ENCODE assay signal across 21 cellular contexts in the genomic region with DNA sequence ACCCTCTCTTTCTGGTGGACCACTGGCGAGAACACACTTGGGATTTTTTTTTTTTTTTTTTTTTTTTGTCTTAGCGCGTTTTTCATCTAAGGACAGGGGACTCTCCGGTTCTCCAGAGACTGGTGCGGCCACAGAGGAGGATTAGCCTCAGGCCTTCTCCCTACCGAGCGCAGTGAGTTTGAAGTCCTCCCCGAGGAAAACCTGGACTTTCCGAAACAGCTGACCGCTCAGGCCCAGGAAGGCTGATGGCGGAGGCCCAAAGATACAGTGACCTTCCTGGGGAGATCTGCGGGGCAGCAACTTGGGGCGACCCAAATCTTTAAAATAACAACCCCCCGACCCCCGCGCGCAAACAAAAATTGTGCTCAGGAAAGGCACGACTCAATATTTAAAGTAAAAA. TPM values are rescaled to one million over a fixed set of nuclear protein-coding genes. Genes with fewer than 3 reads are reported as not detected.
A peak's percentile ranks its signal among the peaks of the same experiment; 100 is the strongest.
DNase-seq lines count a peak whose midpoint lies in the region; ATAC-seq and TF ChIP-seq lines count a peak whose summit lies in the region.
"Had no signal": no experiment of that assay in that cellular context is flagged by ENCODE, and none has a peak within 500 bp of the region (broad histone marks: within the 10 kb centered on the region; RNA-seq: fewer than 3 reads in every experiment).

No MANE protein-coding gene starts in this region.

- no peak for ATAC-seq in HG02642 (IDR thresholded peaks at IDR 0.05; ENCODE audit: poor library complexity, unreplicated experiment)
- ATAC-seq: natural killer cell, upper lobe of right lung had no signal

- H3K9me3 ChIP-seq in HUES64 (ENCODE audit: insufficient read depth, low read depth, low read length) (no peaks in the 10 kb centered on the region), esophagus muscularis mucosa (peaks cover 0 to 5% (median 0%) of the 10 kb centered on the region in 4 donors), sigmoid colon (no peaks in the 10 kb centered on the region)
- H3K9me3 ChIP-seq: upper lobe of right lung had no signal

- 51% methylated on average over 18 of the region's 18 CpGs for WGBS in HUES64
- WGBS in esophagus muscularis mucosa: 10% methylated on average over 18 of the region's 18 CpGs
- 22 to 23% methylated on average over 18 of the region's 18 CpGs for WGBS in sigmoid colon, 2 donors

- H3K9me3 Mint-ChIP-seq in activated CD4-positive, alpha-beta memory T cell treated with anti-CD3 and anti-CD28 coated beads for 36 hours: peaks cover 4% of the 10 kb centered on the region
- H3K9me3 Mint-ChIP-seq in activated CD4-positive, alpha-beta memory T cell treated with anti-CD3 and anti-CD28 coated beads, Interleukin-2, amount 10 ng/mL, durations not matched to agents 7 days and 5 days: peaks cover 2% of the 10 kb centered on the region
- H3K9me3 Mint-ChIP-seq in HFFc6: no peaks in the 10 kb centered on the region

- CTCF ChIA-PET in activated CD4-positive, alpha-beta memory T cell treated with anti-CD3 and anti-CD28 coated beads for 36 hours (lab: Charles Lee): no interaction called here
- CTCF ChIA-PET in activated CD4-positive, alpha-beta memory T cell treated with anti-CD3 and anti-CD28 coated beads, Interleukin-2, amount 10 ng/mL, durations not matched to agents 7 days and 5 days (lab: Charles Lee): interaction anchor here (0.7 kb wide), 1 partner anchor 13 kb away, joined by 3 read pairs; no protein-coding TSS in a partner anchor

- TF ChIP-seq CTCF in esophagus muscularis mucosa (IDR thresholded peaks at IDR 0.05) (no peak), sigmoid colon (IDR thresholded peaks at IDR 0.05) (no peak), HFFc6 (IDR thresholded peaks at IDR 0.05) (no peak), GM20000 (IDR thresholded peaks at IDR 0.05; ENCODE audit: extremely low read depth, missing control alignments) (no peak)

- peaks cover 19% of the 10 kb centered on the region for H3K4me1 Mint-ChIP-seq in activated CD4-positive, alpha-beta memory T cell treated with anti-CD3 and anti-CD28 coated beads for 36 hours (ENCODE audit: low read depth)
- peaks cover 16% of the 10 kb centered on the region for H3K4me1 Mint-ChIP-seq in activated CD4-positive, alpha-beta memory T cell treated with anti-CD3 and anti-CD28 coated beads, Interleukin-2, amount 10 ng/mL, durations not matched to agents 7 days and 5 days
- H3K4me1 Mint-ChIP-seq in HFFc6 (ENCODE audit: low read depth): peaks cover 24% of the 10 kb centered on the region

- H3K27me3 Mint-ChIP-seq in activated CD4-positive, alpha-beta memory T cell treated with anti-CD3 and anti-CD28 coated beads for 36 hours: peaks cover 85% of the 10 kb centered on the region
- peaks cover 94% of the 10 kb centered on the region for H3K27me3 Mint-ChIP-seq in activated CD4-positive, alpha-beta memory T cell treated with anti-CD3 and anti-CD28 coated beads, Interleukin-2, amount 10 ng/mL, durations not matched to agents 7 days and 5 days
- peaks cover 93% of the 10 kb centered on the region for H3K27me3 Mint-ChIP-seq in HFFc6 (ENCODE audit: insufficient read depth)

- no peak overlapping the region for H3K4me3 Mint-ChIP-seq in activated CD4-positive, alpha-beta memory T cell treated with anti-CD3 and anti-CD28 coated beads for 36 hours
- no peak overlapping the region for H3K4me3 Mint-ChIP-seq in activated CD4-positive, alpha-beta memory T cell treated with anti-CD3 and anti-CD28 coated beads, Interleukin-2, amount 10 ng/mL, durations not matched to agents 7 days and 5 days
- H3K4me3 Mint-ChIP-seq in HFFc6: no peak overlapping the region
- H3K4me3 Mint-ChIP-seq: activated naive CD4-positive, alpha-beta T cell treated with anti-CD3 and anti-CD28 coated beads, Interleukin-2, amount 10 ng/mL, durations not matched to agents 7 days and 5 days; natural killer cell had no signal

- intact Hi-C loops in activated CD4-positive, alpha-beta memory T cell treated with anti-CD3 and anti-CD28 coated beads for 36 hours (cut with micrococcal nuclease): no loop called here
- intact Hi-C loops in esophagus muscularis mucosa (cut with DNase I): no loop called here
- intact Hi-C loops in sigmoid colon (cut with DNase I): no loop called here

- H3K4me1 ChIP-seq in HUES64 (ENCODE audit: insufficient read depth, low read length): peaks cover 43% of the 10 kb centered on the region
- peaks cover 16 to 43% (median 32%) of the 10 kb centered on the region in 4 donors for H3K4me1 ChIP-seq in esophagus muscularis mucosa
- peaks cover 0 to 15% (median 3%) of the 10 kb centered on the region in 4 donors for H3K4me1 ChIP-seq in sigmoid colon
- H3K4me1 ChIP-seq: upper lobe of right lung had no signal

- peaks cover 98% of the 10 kb centered on the region for H3K27me3 ChIP-seq in HUES64 (ENCODE audit: insufficient read depth, low read length)
- H3K27me3 ChIP-seq in esophagus muscularis mucosa: peaks cover 0 to 100% (median 80%) of the 10 kb centered on the region in 4 donors
- peaks cover 5 to 42% (median 8%) of the 10 kb centered on the region in 3 donors for H3K27me3 ChIP-seq in sigmoid colon

- no peak overlapping the region for H3K9ac ChIP-seq in HUES64 (ENCODE audit: low read depth, low read length)
- H3K9ac ChIP-seq: BLaER1 treated with 17β-estradiol and CSF1 and Interleukin-3, amounts not matched to agents 10 nM and 100 nM had no signal

- H3K4me3 ChIP-seq in HUES64 (ENCODE audit: low read length): peak overlapping the region; percentile 14; the same call in 1 of the 2 replicates
- no peak overlapping the region for H3K4me3 ChIP-seq in esophagus muscularis mucosa
- peak overlapping the region in 2 of 4 donors; percentile 38 to 39 for H3K4me3 ChIP-seq in sigmoid colon
- H3K4me3 ChIP-seq: BLaER1 treated with 17β-estradiol and CSF1 and Interleukin-3, amounts not matched to agents 10 nM and 100 nM; upper lobe of right lung had no signal

- H3K36me3 ChIP-seq in HUES64 (ENCODE audit: insufficient read depth, low read length) (no peaks in the 10 kb centered on the region), esophagus muscularis mucosa (no peaks in the 10 kb centered on the region), sigmoid colon (no peaks in the 10 kb centered on the region)
- H3K36me3 ChIP-seq: BLaER1 treated with 17β-estradiol and CSF1 and Interleukin-3, amounts not matched to agents 10 nM and 100 nM; upper lobe of right lung had no signal

- no peak for DNase-seq in activated CD4-positive, alpha-beta memory T cell treated with anti-CD3 and anti-CD28 coated beads for 36 hours
- DNase-seq in activated CD4-positive, alpha-beta memory T cell treated with anti-CD3 and anti-CD28 coated beads, Interleukin-2, amount 10 ng/mL, durations not matched to agents 7 days and 5 days: no peak
- peak; percentile 89 for DNase-seq in esophagus muscularis mucosa (ENCODE audit: extremely low spot score)
- peak; percentile 48 for DNase-seq in sigmoid colon
- no peak for DNase-seq in HFFc6
- DNase-seq in GM20000 (ENCODE audit: low spot score): no peak
- DNase-seq: activated CD8-positive, alpha-beta memory T cell treated with anti-CD3 and anti-CD28 coated beads, Interleukin-2, amount 50 U/mL, for 4 hours; activated naive CD4-positive, alpha-beta T cell treated with anti-CD3 and anti-CD28 coated beads, Interleukin-2, amount 10 ng/mL, durations not matched to agents 7 days and 5 days; amygdala; GDM1; midbrain; natural killer cell; NCI-H1092 treated with DMSO at 0.1 percent for 48 hours; NCI-H187 treated with DMSO at 0.1 percent for 48 hours; stimulated activated CD4-positive, alpha-beta T cell treated with anti-CD3 and anti-CD28 coated beads, Interleukin-2, amount 100 ng/mL, for 48 hours had no signal

- TF ChIP-seq POLR2A in esophagus muscularis mucosa (IDR thresholded peaks at IDR 0.05; ENCODE audit: low read depth) (no peak), sigmoid colon (IDR thresholded peaks at IDR 0.05) (no peak)

- H3K27ac ChIP-seq in HUES64 (ENCODE audit: low read depth, low read length): no peak overlapping the region
- no peak overlapping the region for H3K27ac ChIP-seq in esophagus muscularis mucosa (replicated peaks in 1 of 4)
- H3K27ac ChIP-seq in sigmoid colon: peak overlapping the region in 2 of 4 donors; percentile 24 to 28
- H3K27ac ChIP-seq: BLaER1 treated with 17β-estradiol and CSF1 and Interleukin-3, amounts not matched to agents 10 nM and 100 nM; upper lobe of right lung had no signal

- POLR2A ChIA-PET in activated CD4-positive, alpha-beta memory T cell treated with anti-CD3 and anti-CD28 coated beads for 36 hours (lab: Charles Lee): no interaction called here
- POLR2A ChIA-PET in activated CD4-positive, alpha-beta memory T cell treated with anti-CD3 and anti-CD28 coated beads, Interleukin-2, amount 10 ng/mL, durations not matched to agents 7 days and 5 days (lab: Charles Lee): no interaction called here

- no peak for TF ChIP-seq EP300 in esophagus muscularis mucosa (IDR thresholded peaks at IDR 0.05)
- no peak for TF ChIP-seq EP300 in sigmoid colon (IDR thresholded peaks at IDR 0.05)

- peak overlapping the region; percentile 23 for H3K27ac Mint-ChIP-seq in activated CD4-positive, alpha-beta memory T cell treated with anti-CD3 and anti-CD28 coated beads for 36 hours
- H3K27ac Mint-ChIP-seq in activated CD4-positive, alpha-beta memory T cell treated with anti-CD3 and anti-CD28 coated beads, Interleukin-2, amount 10 ng/mL, durations not matched to agents 7 days and 5 days: no peak overlapping the region
- H3K27ac Mint-ChIP-seq in HFFc6: no peak overlapping the region
- H3K27ac Mint-ChIP-seq: natural killer cell had no signal

- H3K36me3 Mint-ChIP-seq in activated CD4-positive, alpha-beta memory T cell treated with anti-CD3 and anti-CD28 coated beads for 36 hours: peaks cover 13% of the 10 kb centered on the region
- H3K36me3 Mint-ChIP-seq in activated CD4-positive, alpha-beta memory T cell treated with anti-CD3 and anti-CD28 coated beads, Interleukin-2, amount 10 ng/mL, durations not matched to agents 7 days and 5 days (ENCODE audit: low read depth): peaks cover 25% of the 10 kb centered on the region
- 0 out of 2 replicates have a peak, but pooled peaks cover 5% of the 10 kb centered on the region for H3K36me3 Mint-ChIP-seq in HFFc6 (ENCODE audit: low read depth)

RNA-seq across cellular contexts. Expression of gene NKX3-2, which starts 9.2 kb away (rescaled TPM):
- not detected for total RNA-seq in activated CD4-positive, alpha-beta memory T cell treated with anti-CD3 and anti-CD28 coated beads for 36 hours
- total RNA-seq in activated CD4-positive, alpha-beta memory T cell treated with anti-CD3 and anti-CD28 coated beads, Interleukin-2, amount 10 ng/mL, durations not matched to agents 7 days and 5 days: not detected
- 1.6 TPM for polyA plus RNA-seq in HUES64 (2013, experiment 1 of 2)
- 1.9 TPM for polyA plus RNA-seq in HUES64 (2013, experiment 2 of 2)
- 1 to 10 TPM; 1.2 to 7.0 (median 4.7) TPM for total RNA-seq in esophagus muscularis mucosa
- 10 to 100 TPM; 20.3 to 28.2 (median 21.0) TPM for total RNA-seq in sigmoid colon
- 1 to 10 TPM in 1 of 3 donors, under 1 TPM in 1, not detected in 1; 0.60 to 1.9 TPM for polyA plus RNA-seq in sigmoid colon
- under 1 TPM in 5 of 6 experiments, not detected in 1; 0.07 to 0.17 (median 0.11) TPM for total RNA-seq in HFFc6 (2021; fragmentation: NEBNext Ultra II Directional; extraction: Animal tissue kit (Norgen Biotek cat#: 25700))
- total RNA-seq: glomerular endothelial cell; natural killer cell; T-helper 1 cell treated with Interleukin-12 subunit alpha and Interleukin-12 subunit beta and Interleukin-4 antibody, amounts not matched to agents 30 ng/mL and 1 ng/mL, for 36 hours; upper lobe of right lung had no signal

RNA-seq across cellular contexts. Expression of gene RAB28, which starts 51.0 kb away (rescaled TPM):
- total RNA-seq in activated CD4-positive, alpha-beta memory T cell treated with anti-CD3 and anti-CD28 coated beads for 36 hours: 10 to 100 TPM; 16.5 to 18.8 TPM
- total RNA-seq in activated CD4-positive, alpha-beta memory T cell treated with anti-CD3 and anti-CD28 coated beads, Interleukin-2, amount 10 ng/mL, durations not matched to agents 7 days and 5 days: 10 to 100 TPM; 18.5 TPM
- polyA plus RNA-seq in HUES64 (2013, experiment 1 of 2): 21.0 TPM
- polyA plus RNA-seq in HUES64 (2013, experiment 2 of 2): 24.9 TPM
- total RNA-seq in esophagus muscularis mucosa (10 to 100 TPM; 15.9 to 22.8 (median 18.3) TPM), sigmoid colon (10 to 100 TPM; 24.1 to 32.1 (median 28.7) TPM)
- polyA plus RNA-seq in sigmoid colon: 10 to 100 TPM; 12.7 to 18.7 (median 16.8) TPM
- total RNA-seq in HFFc6 (2021; fragmentation: NEBNext Ultra II Directional; extraction: Animal tissue kit (Norgen Biotek cat#: 25700)): 10 to 100 TPM; 11.4 to 13.1 (median 12.4) TPM

Comparison
In these comparisons a context has a peak if more than half of its experiments do, and no peak if none do; other contexts are left out.
1. DNase-seq: peak in esophagus muscularis mucosa (single experiment) and sigmoid colon (single experiment); none in activated CD4-positive, alpha-beta memory T cell treated with anti-CD3 and anti-CD28 coated beads for 36 hours (single experiment), activated CD4-positive, alpha-beta memory T cell treated with anti-CD3 and anti-CD28 coated beads, Interleukin-2, amount 10 ng/mL, durations not matched to agents 7 days and 5 days (single experiment), HFFc6 (single experiment) and GM20000 (single experiment).